ENCODE assay signal across 8 cellular contexts in the genomic region with DNA sequence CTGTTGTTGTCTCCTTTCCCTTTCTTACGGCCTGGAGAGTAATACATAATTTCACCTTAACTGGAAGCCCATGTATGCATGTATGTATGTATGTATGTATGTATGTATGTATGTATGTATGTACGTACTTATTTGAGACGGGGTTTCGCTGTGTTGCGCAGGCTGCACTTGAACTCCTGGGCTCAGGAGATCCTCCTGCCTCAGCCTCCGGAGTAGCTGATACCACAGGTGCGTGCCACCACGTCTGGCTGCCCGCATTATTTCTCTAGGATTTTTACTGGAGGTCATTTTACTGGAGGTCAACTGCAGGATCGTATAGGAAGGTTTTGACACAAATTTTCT. TPM values are rescaled to one million over a fixed set of nuclear protein-coding genes. Genes with fewer than 3 reads are reported as not detected.
A peak's percentile ranks its signal among the peaks of the same experiment; 100 is the strongest.
DNase-seq lines count a peak whose midpoint lies in the region; ATAC-seq and TF ChIP-seq lines count a peak whose summit lies in the region.

No MANE protein-coding gene starts in this region.

- H3K9me3 ChIP-seq in OCI-LY3 (ENCODE audit: insufficient read depth, low read length) (no peaks in the 10 kb centered on the region), right cardiac atrium (ENCODE audit: control insufficient read depth, low read length) (no peaks in the 10 kb centered on the region), spleen (no peaks in the 10 kb centered on the region)

- peak; percentile 40 for DNase-seq in NCI-H2029 (lab: John Stamatoyannopoulos, UW)
- no peak for DNase-seq in NCI-H2029 treated with DMSO at 0.1 percent for 48 hours (lab: John Stamatoyannopoulos, UW)
- DNase-seq in right cardiac atrium: no peak
- peak; percentile 81 for DNase-seq in spleen
- no peak for DNase-seq in RWPE1 (ENCODE audit: low spot score)
- no peak for DNase-seq in DMS53 treated with DMSO at 0.1 percent for 48 hours (lab: John Stamatoyannopoulos, UW; ENCODE audit: unreplicated experiment)

- POLR2A ChIA-PET in RWPE1 (lab: Yijun Ruan, JAX; ENCODE audit: low non-redundant PET): no interaction called here

- peaks cover 9% of the 10 kb centered on the region for H3K79me2 ChIP-seq in OCI-LY3 (ENCODE audit: low read length)

- no peak for TF ChIP-seq POLR2A in spleen (IDR thresholded peaks at IDR 0.05)

- CTCF ChIA-PET in RWPE1 (lab: Yijun Ruan, JAX): interaction anchor here (0.7 to 1.9 kb wide), 5 partner anchors 41 to 110 kb away, joined by 3 to 17 read pairs (median 3); a partner anchor contains a TSS

- H3K9ac ChIP-seq in OCI-LY3 (ENCODE audit: low read length): peak overlapping the region; percentile 39; the same call in 1 of the 2 replicates

- peak overlapping the region; percentile 91 for H2AFZ ChIP-seq in OCI-LY3 (ENCODE audit: low read depth, low read length)

- H3K36me3 ChIP-seq in OCI-LY3 (replicated peaks; ENCODE audit: low read depth, low read length) (peaks cover 14% of the 10 kb centered on the region), spleen (peaks cover 0 to 34% (median 21%) of the 10 kb centered on the region in 6 donors)

- no peaks in the 10 kb centered on the region for H4K20me1 ChIP-seq in OCI-LY3 (ENCODE audit: insufficient read depth, low read length)

- intact Hi-C loops in right cardiac atrium (cut with DNase I) (no loop called here), spleen (cut with DNase I; ENCODE audit: low total_unique reads) (no loop called here)

- H3K4me1 ChIP-seq in OCI-LY3 (ENCODE audit: low read length): peaks cover 8% of the 10 kb centered on the region
- H3K4me1 ChIP-seq in right cardiac atrium (ENCODE audit: control insufficient read depth, insufficient read depth, low read length): peaks cover 3% of the 10 kb centered on the region
- H3K4me1 ChIP-seq in spleen: peaks cover 8 to 35% (median 21%) of the 10 kb centered on the region in 6 donors

- no peak for TF ChIP-seq CTCF in OCI-LY3 (IDR thresholded peaks at IDR 0.05; ENCODE audit: low read depth, low read length)
- no peak for TF ChIP-seq CTCF in spleen (IDR thresholded peaks at IDR 0.05 in 8 of 11, conservative IDR thresholded peaks at IDR 0.05 in 3 of 11)
- TF ChIP-seq CTCF in RWPE1 (conservative IDR thresholded peaks at IDR 0.05; ENCODE audit: low read depth): no peak

- WGBS in right cardiac atrium: 45% methylated on average over 10 of the region's 10 CpGs
- whole genome bisulfite sequencing in spleen, 5 donors: 49 to 60% (median 57%) methylated on average over 10 of the region's 10 CpGs

- H3K27me3 ChIP-seq in OCI-LY3 (ENCODE audit: low read depth, low read length) (no peaks in the 10 kb centered on the region), right cardiac atrium (ENCODE audit: control insufficient read depth, insufficient read depth) (no peaks in the 10 kb centered on the region), spleen (replicated peaks in 1 of 7) (peaks cover 0 to 12% (median 0%) of the 10 kb centered on the region in 7 donors)

- peak; percentile 1 to 3 for ATAC-seq in right cardiac atrium
- ATAC-seq in GM19328 (IDR thresholded peaks at IDR 0.05; ENCODE audit: unreplicated experiment): no peak

- H3K4me3 ChIP-seq in OCI-LY3 (ENCODE audit: low read length): peak overlapping the region; percentile 77
- peak overlapping the region; percentile 33 for H3K4me3 ChIP-seq in right cardiac atrium (ENCODE audit: low read length)
- peak overlapping the region in 6 of 8 donors; percentile 29 to 94 (median 84) for H3K4me3 ChIP-seq in spleen

- H3K27ac ChIP-seq in OCI-LY3 (ENCODE audit: low read length) (no peak overlapping the region), right cardiac atrium (ENCODE audit: low read length) (peak overlapping the region; percentile 70), spleen (peak overlapping the region in 7 of 8 donors; percentile 31 to 94 (median 66)), RWPE1 (no peak overlapping the region)

- H3K4me2 ChIP-seq in OCI-LY3 (ENCODE audit: low read length): peak overlapping the region; percentile 79

RNA-seq across cellular contexts. Expression of a gene that starts 0.6 kb away (rescaled TPM):
- total RNA-seq in right cardiac atrium (100 to 1,000 TPM; 145 to 168 (median 154) TPM), spleen (100 to 1,000 TPM; 227 to 323 (median 256) TPM)
- polyA plus RNA-seq in right cardiac atrium (127 TPM), spleen (100 to 1,000 TPM in 2 of 3 donors, 10 to 100 TPM in 1; 94.9 to 161 (median 130) TPM)

RNA-seq across cellular contexts. Expression of a gene that starts 45.3 kb away (rescaled TPM):
- total RNA-seq in right cardiac atrium (under 1 TPM; 0.53 to 0.91 (median 0.72) TPM), spleen (10 to 100 TPM; 13.4 to 21.8 (median 19.5) TPM)
- polyA plus RNA-seq in right cardiac atrium (1.7 TPM), spleen (1 to 10 TPM; 5.5 to 9.9 (median 6.6) TPM)

RNA-seq across cellular contexts. Expression of a gene that starts 51.6 kb away (rescaled TPM):
- total RNA-seq in right cardiac atrium (10 to 100 TPM; 31.5 to 41.3 (median 34.5) TPM), spleen (10 to 100 TPM; 27.1 to 93.1 (median 33.4) TPM)
- polyA plus RNA-seq in right cardiac atrium (43.9 TPM), spleen (10 to 100 TPM; 16.9 to 25.9 (median 25.3) TPM)

RNA-seq across cellular contexts. Expression of a gene that starts 58.8 kb away (rescaled TPM):
- 10 to 100 TPM; 50.9 to 53.9 (median 53.4) TPM for total RNA-seq in right cardiac atrium
- polyA plus RNA-seq in right cardiac atrium: 29.7 TPM
- 10 to 100 TPM; 34.3 to 77.8 (median 51.6) TPM for total RNA-seq in spleen
- polyA plus RNA-seq in spleen: 10 to 100 TPM; 36.2 to 72.0 (median 56.0) TPM

Comparison
In these comparisons a context has a peak if more than half of its experiments do, and no peak if none do; other contexts are left out.
1. DNase-seq: peak in NCI-H2029 (single experiment) and spleen (single experiment); none in NCI-H2029 treated with DMSO at 0.1 percent for 48 hours (single experiment), right cardiac atrium (0 of 3), RWPE1 (single experiment) and DMS53 treated with DMSO at 0.1 percent for 48 hours (single experiment).
2. H3K27ac ChIP-seq: peak in right cardiac atrium (single experiment) and spleen (7 of 8); none in OCI-LY3 (single experiment) and RWPE1 (single experiment).
3. H3K4me3 ChIP-seq: peak in every context shown above with its lines; median percentile 84 in spleen; 77 in OCI-LY3; 33 in right cardiac atrium.
4. RNA of a gene that starts 45.3 kb away (total RNA-seq): 13.4 to 21.8 TPM in spleen; 0.53 to 0.91 TPM in right cardiac atrium; every median in the first group is over 4 times any median in the second.